In genomic region chr4:185559913-185560281, GRCh38 we compare ENCODE assay signal across 8 cellular contexts. TPM values are rescaled to one million over a fixed set of nuclear protein-coding genes. Genes with fewer than 3 reads are reported as not detected.
DNase-seq lines count a peak whose midpoint lies in the region; ATAC-seq and TF ChIP-seq lines count a peak whose summit lies in the region.

No MANE protein-coding gene starts in this region.

- H3K4me1 ChIP-seq in SJSA1 (replicated peaks): peaks cover 19% of the 10 kb centered on the region

- no peaks in the 10 kb centered on the region for H3K36me3 ChIP-seq in SJSA1

- H3K4me3 ChIP-seq in SJSA1: no peak overlapping the region
- H3K4me3 ChIP-seq in fibroblast of pulmonary artery (replicated peaks; ENCODE audit: low read depth, low read length): no peak overlapping the region
- H3K4me3 ChIP-seq in retinal pigment epithelial cell (ENCODE audit: low read length): no peak overlapping the region

- no peaks in the 10 kb centered on the region for H3K36me3 Mint-ChIP-seq in natural killer cell
- no peaks in the 10 kb centered on the region for H3K36me3 Mint-ChIP-seq in activated CD4-positive, alpha-beta memory T cell treated with anti-CD3 and anti-CD28 coated beads, Interleukin-2, amount 10 ng/mL, durations not matched to agents 7 days and 5 days (ENCODE audit: low read depth)

- H3K4me1 Mint-ChIP-seq in natural killer cell: no peaks in the 10 kb centered on the region
- H3K4me1 Mint-ChIP-seq in activated CD4-positive, alpha-beta memory T cell treated with anti-CD3 and anti-CD28 coated beads, Interleukin-2, amount 10 ng/mL, durations not matched to agents 7 days and 5 days: no peaks in the 10 kb centered on the region

- TF ChIP-seq CTCF in fibroblast of pulmonary artery (IDR thresholded peaks at IDR 0.05; ENCODE audit: low read length, missing control alignments): no peak
- no peak for TF ChIP-seq CTCF in retinal pigment epithelial cell (conservative IDR thresholded peaks at IDR 0.05; ENCODE audit: low read depth, low read length)
- TF ChIP-seq CTCF in natural killer cell (IDR thresholded peaks at IDR 0.05): no peak

- peaks cover 2 to 12% of the 10 kb centered on the region in 2 donors for H3K27me3 Mint-ChIP-seq in natural killer cell (ENCODE audit: low read depth in 2 of 2)
- H3K27me3 Mint-ChIP-seq in activated CD4-positive, alpha-beta memory T cell treated with anti-CD3 and anti-CD28 coated beads, Interleukin-2, amount 10 ng/mL, durations not matched to agents 7 days and 5 days: peaks cover 40% of the 10 kb centered on the region

- ATAC-seq in natural killer cell: no peak
- no peak for ATAC-seq in GM19351 (IDR thresholded peaks at IDR 0.05; ENCODE audit: unreplicated experiment)

- H3K27ac ChIP-seq in SJSA1: peak overlapping the region; percentile 84

- POLR2A ChIA-PET in activated CD4-positive, alpha-beta memory T cell treated with anti-CD3 and anti-CD28 coated beads, Interleukin-2, amount 10 ng/mL, durations not matched to agents 7 days and 5 days (lab: Charles Lee): no interaction called here

- H3K27me3 ChIP-seq in SJSA1 (replicated peaks): no peaks in the 10 kb centered on the region; the same call in 1 of the 2 replicates

- intact Hi-C loops in natural killer cell (cut with micrococcal nuclease): no loop called here

- H3K9me3 ChIP-seq in SJSA1 (replicated peaks): no peaks in the 10 kb centered on the region

- no peak overlapping the region for H3K4me3 Mint-ChIP-seq in natural killer cell
- no peak overlapping the region for H3K4me3 Mint-ChIP-seq in activated CD4-positive, alpha-beta memory T cell treated with anti-CD3 and anti-CD28 coated beads, Interleukin-2, amount 10 ng/mL, durations not matched to agents 7 days and 5 days

- peak; percentile 91 for DNase-seq in H4 (ENCODE audit: low spot score)
- DNase-seq in SJSA1 (ENCODE audit: low read depth in 1 of 2, low spot score in 2 of 2): peak; percentile 92 to 95
- DNase-seq in fibroblast of pulmonary artery (ENCODE audit: low read depth): peak; percentile 89
- DNase-seq in retinal pigment epithelial cell (ENCODE audit: low read depth): peak; percentile 97
- DNase-seq in natural killer cell: no peak
- no peak for DNase-seq in activated CD4-positive, alpha-beta memory T cell treated with anti-CD3 and anti-CD28 coated beads, Interleukin-2, amount 10 ng/mL, durations not matched to agents 7 days and 5 days
- DNase-seq in NOMO-1 (lab: John Stamatoyannopoulos, UW; ENCODE audit: unreplicated experiment in 2 of 2): no peak

- no peak overlapping the region for H3K27ac Mint-ChIP-seq in natural killer cell
- no peak overlapping the region for H3K27ac Mint-ChIP-seq in activated CD4-positive, alpha-beta memory T cell treated with anti-CD3 and anti-CD28 coated beads, Interleukin-2, amount 10 ng/mL, durations not matched to agents 7 days and 5 days

- no peaks in the 10 kb centered on the region for H3K9me3 Mint-ChIP-seq in natural killer cell
- peaks cover 2% of the 10 kb centered on the region for H3K9me3 Mint-ChIP-seq in activated CD4-positive, alpha-beta memory T cell treated with anti-CD3 and anti-CD28 coated beads, Interleukin-2, amount 10 ng/mL, durations not matched to agents 7 days and 5 days

- CTCF ChIA-PET in activated CD4-positive, alpha-beta memory T cell treated with anti-CD3 and anti-CD28 coated beads, Interleukin-2, amount 10 ng/mL, durations not matched to agents 7 days and 5 days (lab: Charles Lee): no interaction called here

RNA-seq across cellular contexts. Expression of gene PDLIM3, which starts 24.6 kb away (rescaled TPM):
- 12.5 and 16.2 TPM in 2 replicates for total RNA-seq in H4 (2014; rRNA removed; shearing (Covaris generic))
- total RNA-seq in SJSA1 (2014; rRNA removed; shearing (Covaris generic)): 87.3 and 157 TPM in 2 replicates
- total RNA-seq in natural killer cell: not detected
- not detected for total RNA-seq in activated CD4-positive, alpha-beta memory T cell treated with anti-CD3 and anti-CD28 coated beads, Interleukin-2, amount 10 ng/mL, durations not matched to agents 7 days and 5 days

Comparison
In these comparisons a context has a peak if more than half of its experiments do, and no peak if none do; other contexts are left out.
1. DNase-seq: peak in H4 (single experiment), SJSA1 (2 of 2), fibroblast of pulmonary artery (single experiment) and retinal pigment epithelial cell (single experiment); none in natural killer cell (single experiment), activated CD4-positive, alpha-beta memory T cell treated with anti-CD3 and anti-CD28 coated beads, Interleukin-2, amount 10 ng/mL, durations not matched to agents 7 days and 5 days (single experiment) and NOMO-1 (0 of 2).
2. RNA of gene PDLIM3, which starts 24.6 kb away (total RNA-seq): 87.3 to 157 TPM in SJSA1 and 12.5 to 16.2 TPM in H4; not detected in natural killer cell and not detected in activated CD4-positive, alpha-beta memory T cell treated with anti-CD3 and anti-CD28 coated beads, Interleukin-2, amount 10 ng/mL, durations not matched to agents 7 days and 5 days; every median in the first group is over 10 times any median in the second.